Comparison of ENCODE assay signal across 1 cellular context in the genomic region with DNA sequence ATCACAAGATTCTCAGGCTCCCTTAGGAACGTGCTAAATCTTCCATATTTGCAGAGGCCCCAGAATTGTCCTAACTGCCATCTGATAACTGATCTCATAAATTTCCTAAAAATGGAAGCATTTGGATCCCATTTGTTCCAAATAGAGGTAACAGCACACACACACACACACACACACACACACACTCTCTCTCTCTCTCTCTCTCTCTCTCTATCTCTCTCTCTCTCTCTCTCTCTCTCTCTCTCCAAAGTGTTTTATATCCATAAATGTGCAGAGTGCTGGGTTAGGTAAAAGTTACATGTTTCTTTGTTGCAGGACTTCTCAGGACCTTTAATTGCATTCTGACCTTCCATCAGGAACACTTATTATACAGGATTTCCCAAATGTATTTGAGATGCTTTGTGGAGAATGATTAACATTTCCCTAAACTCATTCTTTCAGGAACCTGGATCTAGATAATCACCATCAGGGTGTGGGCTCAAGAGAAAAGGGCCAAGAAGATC.
TF ChIP-seq lines count a peak whose summit lies in the region.

No MANE protein-coding gene starts in this region.

TF ChIP-seq in K562, 482 proteins besides CTCF, POLR2A, EP300 and RAD21:
- no peak for TF ChIP-seq SNRNP70 (optimal IDR thresholded peaks at IDR 0.05; ENCODE audit: low read depth, low read length)
- peak; percentile 100 for TF ChIP-seq ZNF239 (CRISPR knock-in tag; IDR thresholded peaks at IDR 0.05)
- TF ChIP-seq RBM17 (IDR thresholded peaks at IDR 0.05; ENCODE audit: borderline replicate concordance, low read depth, low read length), result no peak
- no peak for TF ChIP-seq RBM22 (IDR thresholded peaks at IDR 0.05; ENCODE audit: low read depth, low read length, poor library complexity, severe bottlenecking)
- TF ChIP-seq BCOR (IDR thresholded peaks at IDR 0.05), result peak; percentile 60; the same call in 1 of the 2 replicates
- TF ChIP-seq RBM15 (IDR thresholded peaks at IDR 0.05; ENCODE audit: insufficient read depth, low read length), result no peak
- no peak for TF ChIP-seq PTRF (tag; IDR thresholded peaks at IDR 0.05)
- peak; percentile 95 for TF ChIP-seq RBM25 (IDR thresholded peaks at IDR 0.05; ENCODE audit: low read depth, low read length, severe bottlenecking)
- no peak; a peak in 2 of 4 replicates for TF ChIP-seq KDM1A (IDR thresholded peaks at IDR 0.05)
- TF ChIP-seq, protein P1, sequence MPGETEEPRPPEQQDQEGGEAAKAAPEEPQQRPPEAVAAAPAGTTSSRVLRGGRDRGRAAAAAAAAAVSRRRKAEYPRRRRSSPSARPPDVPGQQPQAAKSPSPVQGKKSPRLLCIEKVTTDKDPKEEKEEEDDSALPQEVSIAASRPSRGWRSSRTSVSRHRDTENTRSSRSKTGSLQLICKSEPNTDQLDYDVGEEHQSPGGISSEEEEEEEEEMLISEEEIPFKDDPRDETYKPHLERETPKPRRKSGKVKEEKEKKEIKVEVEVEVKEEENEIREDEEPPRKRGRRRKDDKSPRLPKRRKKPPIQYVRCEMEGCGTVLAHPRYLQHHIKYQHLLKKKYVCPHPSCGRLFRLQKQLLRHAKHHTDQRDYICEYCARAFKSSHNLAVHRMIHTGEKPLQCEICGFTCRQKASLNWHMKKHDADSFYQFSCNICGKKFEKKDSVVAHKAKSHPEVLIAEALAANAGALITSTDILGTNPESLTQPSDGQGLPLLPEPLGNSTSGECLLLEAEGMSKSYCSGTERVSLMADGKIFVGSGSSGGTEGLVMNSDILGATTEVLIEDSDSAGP (CRISPR knock-in tag; IDR thresholded peaks at IDR 0.05), result no peak
- TF ChIP-seq, protein P2, sequence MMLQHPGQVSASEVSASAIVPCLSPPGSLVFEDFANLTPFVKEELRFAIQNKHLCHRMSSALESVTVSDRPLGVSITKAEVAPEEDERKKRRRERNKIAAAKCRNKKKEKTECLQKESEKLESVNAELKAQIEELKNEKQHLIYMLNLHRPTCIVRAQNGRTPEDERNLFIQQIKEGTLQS (IDR thresholded peaks at IDR 0.05), result no peak
- TF ChIP-seq, protein P2 (CRISPR knock-in tag; conservative IDR thresholded peaks at IDR 0.05), result no peak
- no peak for TF ChIP-seq SRSF7 (optimal IDR thresholded peaks at IDR 0.05; ENCODE audit: low read depth, low read length)
- TF ChIP-seq, protein P3, sequence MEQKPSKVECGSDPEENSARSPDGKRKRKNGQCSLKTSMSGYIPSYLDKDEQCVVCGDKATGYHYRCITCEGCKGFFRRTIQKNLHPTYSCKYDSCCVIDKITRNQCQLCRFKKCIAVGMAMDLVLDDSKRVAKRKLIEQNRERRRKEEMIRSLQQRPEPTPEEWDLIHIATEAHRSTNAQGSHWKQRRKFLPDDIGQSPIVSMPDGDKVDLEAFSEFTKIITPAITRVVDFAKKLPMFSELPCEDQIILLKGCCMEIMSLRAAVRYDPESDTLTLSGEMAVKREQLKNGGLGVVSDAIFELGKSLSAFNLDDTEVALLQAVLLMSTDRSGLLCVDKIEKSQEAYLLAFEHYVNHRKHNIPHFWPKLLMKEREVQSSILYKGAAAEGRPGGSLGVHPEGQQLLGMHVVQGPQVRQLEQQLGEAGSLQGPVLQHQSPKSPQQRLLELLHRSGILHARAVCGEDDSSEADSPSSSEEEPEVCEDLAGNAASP (IDR thresholded peaks at IDR 0.05), result no peak
- TF ChIP-seq DACH1 (IDR thresholded peaks at IDR 0.05; ENCODE audit: partially characterized antibody), result peak; percentile 5
- TF ChIP-seq, protein P4, sequence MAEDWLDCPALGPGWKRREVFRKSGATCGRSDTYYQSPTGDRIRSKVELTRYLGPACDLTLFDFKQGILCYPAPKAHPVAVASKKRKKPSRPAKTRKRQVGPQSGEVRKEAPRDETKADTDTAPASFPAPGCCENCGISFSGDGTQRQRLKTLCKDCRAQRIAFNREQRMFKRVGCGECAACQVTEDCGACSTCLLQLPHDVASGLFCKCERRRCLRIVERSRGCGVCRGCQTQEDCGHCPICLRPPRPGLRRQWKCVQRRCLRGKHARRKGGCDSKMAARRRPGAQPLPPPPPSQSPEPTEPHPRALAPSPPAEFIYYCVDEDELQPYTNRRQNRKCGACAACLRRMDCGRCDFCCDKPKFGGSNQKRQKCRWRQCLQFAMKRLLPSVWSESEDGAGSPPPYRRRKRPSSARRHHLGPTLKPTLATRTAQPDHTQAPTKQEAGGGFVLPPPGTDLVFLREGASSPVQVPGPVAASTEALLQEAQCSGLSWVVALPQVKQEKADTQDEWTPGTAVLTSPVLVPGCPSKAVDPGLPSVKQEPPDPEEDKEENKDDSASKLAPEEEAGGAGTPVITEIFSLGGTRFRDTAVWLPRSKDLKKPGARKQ (CRISPR knock-in tag; IDR thresholded peaks at IDR 0.05), result no peak
- TF ChIP-seq, protein P5, sequence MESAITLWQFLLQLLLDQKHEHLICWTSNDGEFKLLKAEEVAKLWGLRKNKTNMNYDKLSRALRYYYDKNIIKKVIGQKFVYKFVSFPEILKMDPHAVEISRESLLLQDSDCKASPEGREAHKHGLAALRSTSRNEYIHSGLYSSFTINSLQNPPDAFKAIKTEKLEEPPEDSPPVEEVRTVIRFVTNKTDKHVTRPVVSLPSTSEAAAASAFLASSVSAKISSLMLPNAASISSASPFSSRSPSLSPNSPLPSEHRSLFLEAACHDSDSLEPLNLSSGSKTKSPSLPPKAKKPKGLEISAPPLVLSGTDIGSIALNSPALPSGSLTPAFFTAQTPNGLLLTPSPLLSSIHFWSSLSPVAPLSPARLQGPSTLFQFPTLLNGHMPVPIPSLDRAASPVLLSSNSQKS (CRISPR knock-in tag; IDR thresholded peaks at IDR 0.05), result no peak
- no peak for TF ChIP-seq ZNF282 (CRISPR knock-in tag; IDR thresholded peaks at IDR 0.05)
- TF ChIP-seq NFATC3 (IDR thresholded peaks at IDR 0.05), result no peak
- 0 out of 2 replicates have a peak, but pooled peaks have one; percentile 49 for TF ChIP-seq SMARCA5 (IDR thresholded peaks at IDR 0.05)
- no peak for TF ChIP-seq SLC30A9 (CRISPR knock-in tag; IDR thresholded peaks at IDR 0.05)
